In the genomic region with DNA sequence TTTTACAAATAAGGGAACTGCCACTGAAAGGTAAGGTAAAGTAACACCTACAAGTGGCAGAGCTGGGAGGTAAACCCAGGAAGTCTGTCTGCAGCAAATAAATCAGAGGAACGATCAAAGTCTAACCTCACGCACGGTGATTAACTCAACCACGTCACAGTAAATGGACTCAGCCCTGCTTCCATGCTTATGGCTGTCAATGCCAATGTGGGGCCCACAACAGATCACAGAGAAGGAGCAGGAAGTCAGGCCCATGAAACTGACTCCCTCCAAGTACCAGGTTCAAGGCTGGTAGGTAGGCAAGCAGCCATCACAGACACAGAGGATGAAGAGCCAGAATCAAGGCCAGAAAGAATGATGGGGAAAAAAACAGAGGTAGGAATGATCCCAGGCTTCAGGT, we compare ENCODE assay signal across 26 cellular contexts. TPM values are rescaled to one million over a fixed set of nuclear protein-coding genes. Genes with fewer than 3 reads are reported as not detected.
DNase-seq lines count a peak whose midpoint lies in the region; ATAC-seq, FAIRE-seq and TF ChIP-seq lines count a peak whose summit lies in the region.
"Had no signal": no experiment of that assay in that cellular context is flagged by ENCODE, and none has a peak within 500 bp of the region (broad histone marks: within the 10 kb centered on the region; RNA-seq: fewer than 3 reads in every experiment).

No MANE protein-coding gene starts in this region.

- TF ChIP-seq RAD21 in HCT116 (IDR thresholded peaks at IDR 0.05; ENCODE audit: low read depth) (no peak), K562 (CRISPR knock-in tag; conservative IDR thresholded peaks at IDR 0.05 in 1 of 2, IDR thresholded peaks at IDR 0.05 in 1 of 2) (no peak)

- no peak for FAIRE-seq in K562 (lab: Jason Lieb, UNC)
- FAIRE-seq: astrocyte, frontal cortex, islet of Langerhans had no signal

- H3K4me3 ChIP-seq in HCT116 (replicated peaks in 1 of 2; ENCODE audit: low read depth in 1 of 2, low read length in 2 of 2): no peak overlapping the region
- H3K4me3 ChIP-seq in K562: no peak overlapping the region
- no peak overlapping the region for H3K4me3 ChIP-seq in right lobe of liver
- H3K4me3 ChIP-seq in thyroid gland (replicated peaks in 1 of 3): no peak overlapping the region
- H3K4me3 ChIP-seq in mammary epithelial cell (replicated peaks in 1 of 3; ENCODE audit: insufficient read depth in 1 of 3, low read depth in 2 of 3, low read length in 3 of 3): no peak overlapping the region
- H3K4me3 ChIP-seq: suprapubic skin had no signal

- no peak for DNase-seq in HCT116 (ENCODE audit: low read depth, low spot score)
- DNase-seq in K562 (ENCODE audit: extremely low read depth in 1 of 4, low spot score in 3 of 4): no peak
- no peak for DNase-seq in right lobe of liver
- peak; percentile 11 for DNase-seq in retina
- DNase-seq in thyroid gland: no peak
- no peak for DNase-seq in mammary epithelial cell
- no peak for DNase-seq in NCI-H2107 (lab: John Stamatoyannopoulos, UW)
- DNase-seq: activated CD4-positive, alpha-beta T cell treated with anti-CD3 and anti-CD28 coated beads for 48 hours; central memory CD4-positive, alpha-beta T cell; DMS 273 treated with DMSO at 0.1 percent for 48 hours; effector CD4-positive, alpha-beta T cell; HCEC 1CT; naive thymus-derived CD8-positive, alpha-beta T cell; NCI-H1417; NCI-H524; T-cell had no signal

- H3K9me2 ChIP-seq in HCT116 (ENCODE audit: insufficient read depth): no peaks in the 10 kb centered on the region

- in situ Hi-C loops in K562 (cut with MboI): no loop called here
- in situ Hi-C loops in mammary epithelial cell (cut with MboI; ENCODE audit: low sequenced_read_pairs in 2 of 2): no loop called here

- H3K9ac ChIP-seq in HCT116 (ENCODE audit: low read length) (peak overlapping the region; percentile 48), K562 (ENCODE audit: insufficient read depth in 1 of 2, low read depth in 2 of 2, low read length in 2 of 2) (no peak overlapping the region), mammary epithelial cell (ENCODE audit: insufficient read depth, low read length) (no peak overlapping the region)

- H3K79me2 ChIP-seq in HCT116 (ENCODE audit: insufficient read depth, low read length) (no peaks in the 10 kb centered on the region), K562 (ENCODE audit: control insufficient read depth, insufficient read depth, low read length) (no peaks in the 10 kb centered on the region), mammary epithelial cell (ENCODE audit: insufficient read depth, low read length) (no peaks in the 10 kb centered on the region)

- H3K36me3 ChIP-seq in HCT116 (ENCODE audit: control insufficient read depth in 1 of 2, insufficient read depth in 2 of 2, low read length in 2 of 2) (no peaks in the 10 kb centered on the region), K562 (ENCODE audit: control insufficient read depth, insufficient read depth, low read length) (no peaks in the 10 kb centered on the region), right lobe of liver (no peaks in the 10 kb centered on the region), thyroid gland (no peaks in the 10 kb centered on the region), mammary epithelial cell (ENCODE audit: insufficient read depth, low read length) (no peaks in the 10 kb centered on the region)
- H3K36me3 ChIP-seq: suprapubic skin had no signal

- TF ChIP-seq EP300 in K562 (IDR thresholded peaks at IDR 0.05; ENCODE audit: low read length): no peak

- ATAC-seq in HCT116: no peak
- no peak for ATAC-seq in K562
- ATAC-seq in right lobe of liver: peak; percentile 48 to 86 (median 58)
- no peak for ATAC-seq in GM18520 (IDR thresholded peaks at IDR 0.05; ENCODE audit: unreplicated experiment)
- ATAC-seq: T-cell had no signal

- RAD21 ChIA-PET in HCT116 (lab: Charles Lee; ENCODE audit: low non-redundant PET in 1 of 2, low total read pairs in 2 of 2, uncharacterized antibody in 2 of 2, unreplicated experiment in 2 of 2): no interaction called here

- intact Hi-C loops in HCT116 (cut with micrococcal nuclease) (no loop called here), K562 (cut with micrococcal nuclease) (no loop called here), right lobe of liver (cut with DNase I) (no loop called here), thyroid gland (cut with DNase I) (no loop called here), mammary epithelial cell (cut with micrococcal nuclease) (no loop called here)

- WGBS in K562 (ENCODE audit: insufficient coverage, low coverage, missing lambda C conversion rate): 9% methylated on average over 4 of the region's 4 CpGs
- WGBS in right lobe of liver (ENCODE audit: insufficient coverage, low coverage, low lambda C conversion rate, missing lambda C conversion rate): 27% methylated on average over 4 of the region's 4 CpGs
- 79 to 81% methylated on average over 4 of the region's 4 CpGs for WGBS in thyroid gland, 2 donors
- WGBS in mammary epithelial cell (ENCODE audit: low coverage, missing lambda C conversion rate): 100% methylated on average over 4 of the region's 4 CpGs

- CTCF ChIA-PET in HCT116 (lab: Charles Lee): interaction anchor here (4.4 kb wide), 1 partner anchor 99 kb away, joined by 26 read pairs; no protein-coding TSS in a partner anchor
- CTCF ChIA-PET in K562 (lab: Yijun Ruan, JAX; ENCODE audit: low intra/inter-chr PET ratio): no interaction called here
- CTCF ChIA-PET in mammary epithelial cell (lab: Charles Lee; ENCODE audit: low non-redundant PET): no interaction called here

- no peak for TF ChIP-seq POLR2A in HCT116 (IDR thresholded peaks at IDR 0.05; ENCODE audit: borderline replicate concordance, extremely low read depth, insufficient read depth, insufficient read length)
- TF ChIP-seq POLR2A in K562 (conservative IDR thresholded peaks at IDR 0.05): no peak
- TF ChIP-seq POLR2A in right lobe of liver (IDR thresholded peaks at IDR 0.05): no peak
- TF ChIP-seq POLR2A in thyroid gland (IDR thresholded peaks at IDR 0.05): no peak

- peak overlapping the region; percentile 67 for H3K4me2 ChIP-seq in HCT116 (ENCODE audit: low read length)
- no peak overlapping the region for H3K4me2 ChIP-seq in K562 (ENCODE audit: insufficient read depth, low read length)
- H3K4me2 ChIP-seq in mammary epithelial cell (ENCODE audit: insufficient read depth, low read depth, low read length): no peak overlapping the region

- H3K27me3 ChIP-seq in HCT116 (ENCODE audit: insufficient read depth, low read length) (no peaks in the 10 kb centered on the region), K562 (ENCODE audit: control insufficient read depth in 2 of 2, insufficient read depth in 2 of 2, low read length in 2 of 2) (peaks cover 0 to 3% of the 10 kb centered on the region in 2 experiments; a peak in 2 of 5 replicates), right lobe of liver (no peaks in the 10 kb centered on the region), thyroid gland (no peaks in the 10 kb centered on the region), mammary epithelial cell (ENCODE audit: insufficient read depth, low read length) (peaks cover 2% of the 10 kb centered on the region)
- H3K27me3 ChIP-seq: suprapubic skin had no signal

- H4K20me1 ChIP-seq in HCT116 (ENCODE audit: insufficient read depth) (no peaks in the 10 kb centered on the region), K562 (replicated peaks; ENCODE audit: control insufficient read depth, insufficient read depth, low read length) (no peaks in the 10 kb centered on the region), mammary epithelial cell (ENCODE audit: insufficient read depth, low read length) (no peaks in the 10 kb centered on the region)

- TF ChIP-seq CTCF in HCT116 (IDR thresholded peaks at IDR 0.05 in 2 of 3, conservative IDR thresholded peaks at IDR 0.05 in 1 of 3; ENCODE audit: borderline replicate concordance in 1 of 3, insufficient read depth in 1 of 3, low read depth in 2 of 3, low read length in 2 of 3): no peak
- no peak for TF ChIP-seq CTCF in K562 (IDR thresholded peaks at IDR 0.05 in 2 of 3, conservative IDR thresholded peaks at IDR 0.05 in 1 of 3; ENCODE audit: insufficient read depth in 2 of 3, low read depth in 1 of 3, low read length in 3 of 3)
- no peak for TF ChIP-seq CTCF in right lobe of liver (IDR thresholded peaks at IDR 0.05)
- TF ChIP-seq CTCF in thyroid gland (IDR thresholded peaks at IDR 0.05): no peak
- no peak for TF ChIP-seq CTCF in mammary epithelial cell (conservative IDR thresholded peaks at IDR 0.05 in 1 of 2, IDR thresholded peaks at IDR 0.05 in 1 of 2; ENCODE audit: extremely low read depth in 1 of 2, insufficient read depth in 1 of 2, low read depth in 1 of 2, low read length in 2 of 2)

- H3K9me3 ChIP-seq in HCT116 (ENCODE audit: control insufficient read depth in 1 of 2, insufficient read depth in 1 of 2, low read depth in 1 of 2, low read length in 2 of 2) (no peaks in the 10 kb centered on the region), K562 (replicated peaks; ENCODE audit: control insufficient read depth, insufficient read depth, low read depth, low read length) (no peaks in the 10 kb centered on the region), right lobe of liver (no peaks in the 10 kb centered on the region), thyroid gland (no peaks in the 10 kb centered on the region), mammary epithelial cell (replicated peaks; ENCODE audit: insufficient read depth, low read length) (no peaks in the 10 kb centered on the region)
- H3K9me3 ChIP-seq: suprapubic skin had no signal

- H3K27ac ChIP-seq in HCT116 (ENCODE audit: low read depth, low read length) (peak overlapping the region; percentile 30; the same call in 1 of the 2 replicates), K562 (ENCODE audit: extremely low read depth, low read depth, low read length) (no peak overlapping the region), right lobe of liver (no peak overlapping the region), thyroid gland (no peak overlapping the region), mammary epithelial cell (ENCODE audit: insufficient read depth, low read depth, low read length) (no peak overlapping the region)
- H3K27ac ChIP-seq: suprapubic skin had no signal

- H3K4me1 ChIP-seq in HCT116 (ENCODE audit: control insufficient read depth in 1 of 2, insufficient read depth in 2 of 2, low read length in 2 of 2): peaks cover 58 to 92% of the 10 kb centered on the region in 2 experiments
- H3K4me1 ChIP-seq in K562 (replicated peaks in 1 of 2; ENCODE audit: control insufficient read depth in 2 of 2, insufficient read depth in 2 of 2, low read length in 2 of 2): peaks cover 0 to 7% of the 10 kb centered on the region in 2 experiments; a peak in 2 of 5 replicates
- H3K4me1 ChIP-seq in right lobe of liver: peaks cover 0 to 12% (median 4%) of the 10 kb centered on the region in 4 donors
- peaks cover 13 to 20% of the 10 kb centered on the region in 2 donors for H3K4me1 ChIP-seq in thyroid gland
- no peaks in the 10 kb centered on the region for H3K4me1 ChIP-seq in mammary epithelial cell (ENCODE audit: insufficient read depth, low read length)

- dilution Hi-C loops in mammary epithelial cell (cut with HindIII; ENCODE audit: low sequenced_read_pairs): no loop called here

- POLR2A ChIA-PET in HCT116 (lab: Charles Lee): interaction anchor here (4.0 to 4.1 kb wide), 2 partner anchors 39 to 43 kb away, joined by 14 to 16 read pairs; a partner anchor contains a TSS
- POLR2A ChIA-PET in K562 (lab: Yijun Ruan, JAX): no interaction called here

- no TSS peak for BruUV-seq in HCT116 (replicated peaks; lab: Mats Ljungman, UMichigan)
- BruUV-seq in K562 (replicated peaks; lab: Mats Ljungman, UMichigan): no TSS peak
- no TSS peak for BruUV-seq in mammary epithelial cell (replicated peaks; lab: Mats Ljungman, UMichigan)

- no peaks in the 10 kb centered on the region for H3K9me1 ChIP-seq in K562 (ENCODE audit: control insufficient read depth, insufficient read depth, low read length)

- peak overlapping the region; percentile 32 for H2AFZ ChIP-seq in HCT116 (ENCODE audit: low read depth, low read length, poor library complexity, severe bottlenecking)
- 0 out of 2 replicates have a peak overlapping the region, but pooled peaks have one; percentile 31 for H2AFZ ChIP-seq in K562 (ENCODE audit: low read depth, low read length)
- no peak overlapping the region for H2AFZ ChIP-seq in mammary epithelial cell (ENCODE audit: low read depth, low read length)

RNA-seq across cellular contexts. Expression of a gene that starts 38.0 kb away (rescaled TPM):
- total RNA-seq in HCT116 (2021; ENCODE audit: unreplicated experiment): 195 TPM
- 101 and 149 TPM in 2 replicates for polyA plus RNA-seq in HCT116 (2012)
- 0.25 and 1.2 TPM in 2 replicates for total RNA-seq in K562 (2011; cell fraction: chromatin; rRNA removed; ENCODE audit: low replicate concordance)
- total RNA-seq in K562 (2011; cell fraction: nucleolus; rRNA removed): 0.26 and 1.2 TPM in 2 replicates
- 0.81 and 0.92 TPM in 2 replicates for total RNA-seq in K562 (2011; cell fraction: nucleoplasm; rRNA removed)
- total RNA-seq in K562 (2014; rRNA removed): 0.45 and 0.54 TPM in 2 replicates
- 0.45 and 0.65 TPM in 2 replicates for total RNA-seq in K562 (2014; rRNA removed; fragmentation: Illumina TruSeq; extraction: Trizol)
- 1.2 and 1.4 TPM in 2 replicates for total RNA-seq in K562 (2015; rRNA removed; fragmentation: Illumina TruSeq; extraction: Trizol)
- total RNA-seq in K562 (2021): 0.47 and 0.51 TPM in 2 replicates
- polyA plus RNA-seq in K562 (2011; rRNA removed): 0.82 and 1.4 TPM in 2 replicates
- polyA plus RNA-seq in K562 (2011; cell fraction: cytosol; rRNA removed): 0.39 and 1.0 TPM in 2 replicates
- 1.4 and 2.2 TPM in 2 replicates for polyA plus RNA-seq in K562 (2011; cell fraction: nucleus; rRNA removed)
- polyA plus RNA-seq in K562 (2012): 0.51 and 1.1 TPM in 2 replicates
- 0.78 and 0.83 TPM in 2 replicates for polyA plus RNA-seq in K562 (2014; fragmentation: Illumina TruSeq; extraction: Trizol)
- polyA plus RNA-seq in K562 (2014; fragmentation: Nextera tagmentation; extraction: Ambion mirVana): under 1 TPM; 0.53 to 0.55 TPM
- 0.19 and 0.51 TPM in 2 replicates for polyA plus RNA-seq in K562 (2014; rRNA removed)
- 1.2 and 2.4 TPM in 2 replicates for polyA minus RNA-seq in K562 (2011; rRNA and poly(A)+ RNA removed)
- 1.6 TPM in 1 of 2 replicates, not detected in the other for polyA minus RNA-seq in K562 (2011; cell fraction: cytosol; rRNA and poly(A)+ RNA removed)
- polyA minus RNA-seq in K562 (2011; cell fraction: nucleus; rRNA and poly(A)+ RNA removed): 0.40 and 0.56 TPM in 2 replicates
- 10 to 100 TPM; 35.1 to 92.4 (median 73.8) TPM for total RNA-seq in right lobe of liver
- total RNA-seq in thyroid gland: 10 to 100 TPM in 2 of 4 donors, 1 to 10 TPM in 2; 6.8 to 17.0 (median 10.0) TPM
- total RNA-seq in mammary epithelial cell: under 1 TPM in 1 of 2 donors, not detected in 1; 0.17 TPM
- 0.23 TPM for polyA plus RNA-seq in mammary epithelial cell
- polyA minus RNA-seq in mammary epithelial cell: not detected

RNA-seq across cellular contexts. Expression of a gene that starts 52.7 kb away (rescaled TPM):
- total RNA-seq in HCT116 (2021; ENCODE audit: unreplicated experiment) (0.07 TPM), K562 (2014; rRNA removed) (not detected in 2 replicates), K562 (2014; rRNA removed; fragmentation: Illumina TruSeq; extraction: Trizol) (not detected in 2 replicates), K562 (2015; rRNA removed; fragmentation: Illumina TruSeq; extraction: Trizol) (not detected in 2 replicates), K562 (2021) (not detected in 2 replicates), right lobe of liver (under 1 TPM; 0.18 to 0.83 (median 0.49) TPM), thyroid gland (under 1 TPM; 0.29 to 0.89 (median 0.72) TPM), mammary epithelial cell (not detected)
- not detected in 2 replicates for polyA plus RNA-seq in HCT116 (2012)
- total RNA-seq in K562 (2011; cell fraction: chromatin; rRNA removed; ENCODE audit: low replicate concordance): not detected in 2 replicates
- not detected in 2 replicates for total RNA-seq in K562 (2011; cell fraction: nucleolus; rRNA removed)
- not detected in 2 replicates for total RNA-seq in K562 (2011; cell fraction: nucleoplasm; rRNA removed)
- polyA plus RNA-seq in K562 (2011; rRNA removed) (not detected in 2 replicates), K562 (2014; fragmentation: Illumina TruSeq; extraction: Trizol) (not detected in 2 replicates), K562 (2014; fragmentation: Nextera tagmentation; extraction: Ambion mirVana) (not detected), K562 (2014; rRNA removed) (not detected in 2 replicates), mammary epithelial cell (not detected)
- polyA plus RNA-seq in K562 (2011; cell fraction: cytosol; rRNA removed): not detected in 2 replicates
- polyA plus RNA-seq in K562 (2011; cell fraction: nucleus; rRNA removed): not detected in 2 replicates
- polyA plus RNA-seq in K562 (2012): not detected in 2 replicates
- not detected in 2 replicates for polyA minus RNA-seq in K562 (2011; rRNA and poly(A)+ RNA removed)
- not detected in 2 replicates for polyA minus RNA-seq in K562 (2011; cell fraction: cytosol; rRNA and poly(A)+ RNA removed)
- polyA minus RNA-seq in K562 (2011; cell fraction: nucleus; rRNA and poly(A)+ RNA removed): not detected in 2 replicates
- polyA minus RNA-seq in mammary epithelial cell: not detected
- total RNA-seq: astrocyte; frontal cortex; G401; lung microvascular endothelial cell; naive thymus-derived CD8-positive, alpha-beta T cell; suprapubic skin; T-cell had no signal
- polyA plus RNA-seq: AG04450; CD14-positive monocyte; esophagus; naive thymus-derived CD8-positive, alpha-beta T cell had no signal

Comparison
In these comparisons a context has a peak if more than half of its experiments do, and no peak if none do; other contexts are left out.
1. ATAC-seq: peak in right lobe of liver (4 of 4); none in HCT116 (single experiment), K562 (single experiment) and GM18520 (single experiment).